ENCODE assay signal across 16 cellular contexts in the genomic region with DNA sequence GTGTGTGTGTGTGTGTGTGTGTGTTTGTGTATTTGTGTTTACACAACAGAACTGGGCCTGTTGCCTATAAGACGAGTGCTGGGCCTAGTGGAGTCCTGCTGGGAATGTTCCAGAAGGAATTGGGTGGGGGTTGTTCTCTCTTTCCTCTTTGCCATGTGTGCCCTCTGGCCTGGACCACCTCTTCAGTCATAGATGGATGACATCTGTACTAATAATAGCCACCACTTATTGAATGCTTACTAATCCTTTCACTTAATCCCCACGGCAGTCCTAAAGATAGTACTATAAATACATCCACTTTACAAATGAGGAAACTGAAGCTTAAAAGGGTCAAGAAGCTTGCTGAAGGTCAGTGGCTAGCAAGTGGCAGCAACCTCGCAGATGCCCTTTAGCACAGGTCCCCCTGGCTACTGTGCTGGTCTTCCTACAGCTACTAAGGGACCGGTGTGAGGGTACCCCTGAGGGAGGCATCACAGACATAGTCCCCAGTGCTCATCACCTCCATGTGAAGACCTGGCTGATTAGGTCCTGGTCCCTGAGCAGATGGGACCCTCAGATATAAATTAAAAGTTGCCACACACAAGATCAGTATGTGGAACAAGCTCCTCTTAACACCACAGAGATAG. TPM values are rescaled to one million over a fixed set of nuclear protein-coding genes. Genes with fewer than 3 reads are reported as not detected.
A peak's percentile ranks its signal among the peaks of the same experiment; 100 is the strongest.
DNase-seq lines count a peak whose midpoint lies in the region; ATAC-seq and TF ChIP-seq lines count a peak whose summit lies in the region.
"Had no signal": no experiment of that assay in that cellular context is flagged by ENCODE, and none has a peak within 500 bp of the region (broad histone marks: within the 10 kb centered on the region; RNA-seq: fewer than 3 reads in every experiment).

No MANE protein-coding gene starts in this region.

- H3K4me1 ChIP-seq in right atrium auricular region, result peaks cover 0 to 3% of the 10 kb centered on the region in 2 donors
- peaks cover 0 to 21% (median 5%) of the 10 kb centered on the region in 4 donors for H3K4me1 ChIP-seq in stomach
- H3K4me1 ChIP-seq: SJCRH30, spleen had no signal

- peaks cover 35% of the 10 kb centered on the region for H3K36me3 ChIP-seq in right atrium auricular region
- H3K36me3 ChIP-seq in stomach, result peaks cover 10 to 78% (median 64%) of the 10 kb centered on the region in 4 donors

- 54 to 61% (median 59%) methylated on average over 4 of the region's 4 CpGs for WGBS in stomach, 5 donors

- CTCF ChIA-PET in HEK293T (lab: Yijun Ruan, JAX), result interaction anchor here (1.3 kb wide), 1 partner anchor 54 kb away, joined by 4 read pairs; no protein-coding TSS in a partner anchor

- no peak for TF ChIP-seq EP300 in stomach (IDR thresholded peaks at IDR 0.05)

- TF ChIP-seq CTCF in right atrium auricular region (IDR thresholded peaks at IDR 0.05) (no peak), stomach (IDR thresholded peaks at IDR 0.05) (no peak)

- H3K4me3 ChIP-seq in right atrium auricular region, result no peak overlapping the region
- no peak overlapping the region for H3K4me3 ChIP-seq in stomach
- H3K4me3 ChIP-seq: SJCRH30, spleen had no signal

- no peak for ATAC-seq in HG03469 (IDR thresholded peaks at IDR 0.05; ENCODE audit: unreplicated experiment)
- ATAC-seq: stimulated activated naive CD8-positive, alpha-beta T cell treated with anti-CD3 and anti-CD28 coated beads, Interleukin-15, Interleukin-2, amounts not matched to agents 100 U/mL and 50 U/mL, for 24 hours had no signal

- DNase-seq in DMS53 (lab: John Stamatoyannopoulos, UW) (peak; percentile 27), DMS53 treated with DMSO at 0.1 percent for 48 hours (lab: John Stamatoyannopoulos, UW; ENCODE audit: unreplicated experiment) (no peak), right atrium auricular region (ENCODE audit: low spot score) (no peak), stomach (no peak), posterior vena cava (ENCODE audit: low spot score) (no peak), HEK293T (ENCODE audit: extremely low spot score) (no peak)
- DNase-seq: 8988T; activated CD4-positive, alpha-beta T cell treated with anti-CD3 and anti-CD28 coated beads, Interleukin-2, amount 50 U/mL, for 1 hour; anterior cingulate cortex; H7; SJCRH30; spleen; stimulated activated naive CD8-positive, alpha-beta T cell treated with anti-CD3 and anti-CD28 coated beads, Interleukin-15, Interleukin-2, amounts not matched to agents 100 U/mL and 50 U/mL, for 24 hours had no signal

- intact Hi-C loops in stomach (cut with DNase I; ENCODE audit: low total_unique reads), result no loop called here
- intact Hi-C loops in posterior vena cava (cut with DNase I), result no loop called here

- H3K27ac ChIP-seq in cingulate gyrus (ENCODE audit: low read depth, low read length), result peak overlapping the region; percentile 72
- peak overlapping the region; percentile 59 to 73 for H3K27ac ChIP-seq in right atrium auricular region
- H3K27ac ChIP-seq in stomach, result peak overlapping the region in 3 of 5 donors; percentile 26 to 69 (median 33)
- H3K27ac ChIP-seq: neutrophil, SJCRH30, spleen had no signal

- POLR2A ChIA-PET in HEK293T (lab: Yijun Ruan, JAX), result no interaction called here

- H3K9me3 ChIP-seq in right atrium auricular region (no peaks in the 10 kb centered on the region), stomach (no peaks in the 10 kb centered on the region)
- H3K9me3 ChIP-seq: neutrophil, SJCRH30, spleen had no signal

- no peak for TF ChIP-seq POLR2A in stomach (IDR thresholded peaks at IDR 0.05)

- no peaks in the 10 kb centered on the region for H3K27me3 ChIP-seq in right atrium auricular region
- H3K27me3 ChIP-seq in stomach, result no peaks in the 10 kb centered on the region
- H3K27me3 ChIP-seq: neutrophil, SJCRH30, spleen had no signal

TF ChIP-seq in HEK293T, 16 proteins besides CTCF, POLR2A, EP300 and RAD21:
- TF ChIP-seq L3MBTL2 (conservative IDR thresholded peaks at IDR 0.05), result no peak
- TF ChIP-seq FOXK2 (IDR thresholded peaks at IDR 0.05), result no peak
- no peak for TF ChIP-seq HDGF (IDR thresholded peaks at IDR 0.05; ENCODE audit: borderline replicate concordance)
- TF ChIP-seq LEF1 (IDR thresholded peaks at IDR 0.05; ENCODE audit: borderline replicate concordance), result no peak
- no peak for TF ChIP-seq SUZ12 (IDR thresholded peaks at IDR 0.05)
- TF ChIP-seq TARDBP (IDR thresholded peaks at IDR 0.05), result no peak

RNA-seq across cellular contexts. Expression of gene KIF1B, which starts 55.2 kb away (rescaled TPM):
- 10 to 100 TPM; 55.7 to 63.9 TPM for total RNA-seq in right atrium auricular region
- 10 to 100 TPM; 25.8 to 82.2 (median 37.9) TPM for total RNA-seq in stomach
- polyA plus RNA-seq in stomach, result 1 to 10 TPM; 4.0 to 5.7 (median 4.3) TPM
- 10 to 100 TPM; 47.9 to 79.4 TPM for total RNA-seq in posterior vena cava
